Comparison of ENCODE assay signal across 17 cellular contexts in genomic region chr6:55636406-55637102, GRCh38. TPM values are rescaled to one million over a fixed set of nuclear protein-coding genes. Genes with fewer than 3 reads are reported as not detected.
DNase-seq lines count a peak whose midpoint lies in the region; ATAC-seq and TF ChIP-seq lines count a peak whose summit lies in the region.
"Had no signal": no experiment of that assay in that cellular context is flagged by ENCODE, and none has a peak within 500 bp of the region (broad histone marks: within the 10 kb centered on the region; RNA-seq: fewer than 3 reads in every experiment).

No MANE protein-coding gene starts in this region.

- H3K4me1 ChIP-seq in left ventricle myocardium inferior, result no peaks in the 10 kb centered on the region
- H3K4me1 ChIP-seq: BLaER1 had no signal

- DNase-seq in EH (ENCODE audit: low read depth), result peak; percentile 2
- DNase-seq in MG63, result peak; percentile 4
- peak; percentile 45 for DNase-seq in brain microvascular endothelial cell
- peak; percentile 84 for DNase-seq in iris pigment epithelial cell (ENCODE audit: low read depth)
- no peak for DNase-seq in T-helper 2 cell
- DNase-seq in activated CD8-positive, alpha-beta memory T cell treated with anti-CD3 and anti-CD28 coated beads, Interleukin-2, amount 10 ng/mL, durations not matched to agents 7 days and 5 days, result no peak
- DNase-seq in caudate nucleus (lab: John Stamatoyannopoulos, UW), result no peak
- DNase-seq in left ventricle myocardium inferior, result no peak
- DNase-seq: left ventricle myocardium superior; naive thymus-derived CD8-positive, alpha-beta T cell; right cardiac atrium; WERI-Rb-1 had no signal

- in situ Hi-C loops in brain microvascular endothelial cell (cut with HindIII; ENCODE audit: low pct_ligation_motif_present, low sequenced_read_pairs), result no loop called here

- no peak overlapping the region for H3K4me3 Mint-ChIP-seq in activated CD8-positive, alpha-beta memory T cell treated with anti-CD3 and anti-CD28 coated beads, Interleukin-2, amount 10 ng/mL, durations not matched to agents 7 days and 5 days
- H3K4me3 Mint-ChIP-seq: activated naive CD4-positive, alpha-beta T cell treated with anti-CD3 and anti-CD28 coated beads, Interleukin-2, amount 50 U/mL, for 24 hours; GM23338; naive thymus-derived CD8-positive, alpha-beta T cell had no signal

- no peaks in the 10 kb centered on the region for H3K4me1 Mint-ChIP-seq in activated CD8-positive, alpha-beta memory T cell treated with anti-CD3 and anti-CD28 coated beads, Interleukin-2, amount 10 ng/mL, durations not matched to agents 7 days and 5 days
- H3K4me1 Mint-ChIP-seq: activated naive CD4-positive, alpha-beta T cell treated with anti-CD3 and anti-CD28 coated beads, Interleukin-2, amount 50 U/mL, for 24 hours; naive thymus-derived CD8-positive, alpha-beta T cell had no signal

- peaks cover 4% of the 10 kb centered on the region for H3K9me3 Mint-ChIP-seq in activated CD8-positive, alpha-beta memory T cell treated with anti-CD3 and anti-CD28 coated beads, Interleukin-2, amount 10 ng/mL, durations not matched to agents 7 days and 5 days (ENCODE audit: low read depth)
- H3K9me3 Mint-ChIP-seq: activated naive CD4-positive, alpha-beta T cell treated with anti-CD3 and anti-CD28 coated beads, Interleukin-2, amount 50 U/mL, for 24 hours; GM23338 had no signal

- intact Hi-C loops in left ventricle myocardium inferior (cut with micrococcal nuclease), result no loop called here

- CTCF ChIA-PET in activated CD8-positive, alpha-beta memory T cell treated with anti-CD3 and anti-CD28 coated beads, Interleukin-2, amount 10 ng/mL, durations not matched to agents 7 days and 5 days (lab: Charles Lee), result no interaction called here

- ATAC-seq in activated CD8-positive, alpha-beta memory T cell treated with anti-CD3 and anti-CD28 coated beads, Interleukin-2, amount 10 ng/mL, durations not matched to agents 7 days and 5 days, result no peak
- ATAC-seq: GM23338; left ventricle myocardium superior; naive thymus-derived CD8-positive, alpha-beta T cell; right cardiac atrium had no signal

- H3K27me3 ChIP-seq in MG63 (no peaks in the 10 kb centered on the region), brain microvascular endothelial cell (replicated peaks) (no peaks in the 10 kb centered on the region), left ventricle myocardium inferior (ENCODE audit: low read depth) (no peaks in the 10 kb centered on the region)
- H3K27me3 ChIP-seq: BLaER1, SJSA1 had no signal

- no peaks in the 10 kb centered on the region for H3K36me3 Mint-ChIP-seq in activated CD8-positive, alpha-beta memory T cell treated with anti-CD3 and anti-CD28 coated beads, Interleukin-2, amount 10 ng/mL, durations not matched to agents 7 days and 5 days
- H3K36me3 Mint-ChIP-seq: activated naive CD4-positive, alpha-beta T cell treated with anti-CD3 and anti-CD28 coated beads, Interleukin-2, amount 50 U/mL, for 24 hours; naive thymus-derived CD8-positive, alpha-beta T cell had no signal

- no peaks in the 10 kb centered on the region for H3K27me3 Mint-ChIP-seq in activated CD8-positive, alpha-beta memory T cell treated with anti-CD3 and anti-CD28 coated beads, Interleukin-2, amount 10 ng/mL, durations not matched to agents 7 days and 5 days
- H3K27me3 Mint-ChIP-seq: activated naive CD4-positive, alpha-beta T cell treated with anti-CD3 and anti-CD28 coated beads, Interleukin-2, amount 50 U/mL, for 24 hours; naive thymus-derived CD8-positive, alpha-beta T cell had no signal

- H3K27ac ChIP-seq in brain microvascular endothelial cell (no peak overlapping the region), caudate nucleus (ENCODE audit: low read depth, low read length) (no peak overlapping the region), left ventricle myocardium inferior (replicated peaks) (no peak overlapping the region)
- H3K27ac ChIP-seq: BLaER1, coronary artery, SJSA1, WERI-Rb-1 had no signal

- no peak overlapping the region for H3K27ac Mint-ChIP-seq in activated CD8-positive, alpha-beta memory T cell treated with anti-CD3 and anti-CD28 coated beads, Interleukin-2, amount 10 ng/mL, durations not matched to agents 7 days and 5 days
- H3K27ac Mint-ChIP-seq: activated naive CD4-positive, alpha-beta T cell treated with anti-CD3 and anti-CD28 coated beads, Interleukin-2, amount 50 U/mL, for 24 hours; naive thymus-derived CD8-positive, alpha-beta T cell had no signal

- H3K36me3 ChIP-seq in MG63, result no peaks in the 10 kb centered on the region
- H3K36me3 ChIP-seq in brain microvascular endothelial cell (replicated peaks), result no peaks in the 10 kb centered on the region
- H3K36me3 ChIP-seq in left ventricle myocardium inferior, result no peaks in the 10 kb centered on the region
- H3K36me3 ChIP-seq: BLaER1, SJSA1, WERI-Rb-1 had no signal

- H3K9me3 ChIP-seq in MG63, result no peaks in the 10 kb centered on the region
- peaks cover 14% of the 10 kb centered on the region for H3K9me3 ChIP-seq in left ventricle myocardium inferior (replicated peaks)
- H3K9me3 ChIP-seq: BLaER1, SJSA1 had no signal

- no peak for TF ChIP-seq CTCF in brain microvascular endothelial cell (IDR thresholded peaks at IDR 0.05; ENCODE audit: low read depth, low read length, missing control alignments)
- TF ChIP-seq CTCF in left ventricle myocardium inferior (IDR thresholded peaks at IDR 0.05; ENCODE audit: borderline replicate concordance), result no peak

- H3K4me3 ChIP-seq in MG63 (no peak overlapping the region), brain microvascular endothelial cell (ENCODE audit: low read depth, low read length) (no peak overlapping the region), left ventricle myocardium inferior (no peak overlapping the region)
- H3K4me3 ChIP-seq: BLaER1, coronary artery, GM23338, SJSA1 had no signal

RNA-seq across cellular contexts. Expression of gene HMGCLL1, which starts 57.6 kb away (rescaled TPM):
- not detected in 2 replicates for total RNA-seq in MG63 (2014; rRNA removed; shearing (Covaris generic); ENCODE audit: low replicate concordance)
- total RNA-seq in activated CD8-positive, alpha-beta memory T cell treated with anti-CD3 and anti-CD28 coated beads, Interleukin-2, amount 10 ng/mL, durations not matched to agents 7 days and 5 days, result not detected
- total RNA-seq in left ventricle myocardium inferior, result 1.2 TPM
- total RNA-seq: naive thymus-derived CD8-positive, alpha-beta T cell; SJSA1 had no signal

Comparison
In these comparisons a context has a peak if more than half of its experiments do, and no peak if none do; other contexts are left out.
1. DNase-seq: peak in EH (single experiment), MG63 (single experiment), brain microvascular endothelial cell (single experiment) and iris pigment epithelial cell (single experiment); none in T-helper 2 cell (0 of 5), activated CD8-positive, alpha-beta memory T cell treated with anti-CD3 and anti-CD28 coated beads, Interleukin-2, amount 10 ng/mL, durations not matched to agents 7 days and 5 days (single experiment), caudate nucleus (0 of 61) and left ventricle myocardium inferior (single experiment).